In genomic region chr15:28977377-28978010, GRCh38 we compare ENCODE assay signal across 9 cellular contexts.
A peak's percentile ranks its signal among the peaks of the same experiment; 100 is the strongest.
DNase-seq lines count a peak whose midpoint lies in the region; ATAC-seq and TF ChIP-seq lines count a peak whose summit lies in the region.
"Had no signal": no experiment of that assay in that cellular context is flagged by ENCODE, and none has a peak within 500 bp of the region (broad histone marks: within the 10 kb centered on the region; RNA-seq: fewer than 3 reads in every experiment).

No MANE protein-coding gene starts in this region.

- DNase-seq in COLO829 (ENCODE audit: low spot score) (peak; percentile 81), Panc1 (ENCODE audit: low read depth, low spot score) (peak; percentile 79), epithelial cell of prostate (ENCODE audit: low read depth, low spot score) (peak; percentile 91), mucosa of gallbladder (ENCODE audit: low spot score) (peak; percentile 20), testis (no peak)
- DNase-seq in activated CD4-positive, alpha-beta T cell treated with anti-CD3 and anti-CD28 coated beads, Interleukin-2, amount 50 U/mL, for 1 hour: no peak
- no peak for DNase-seq in activated CD8-positive, alpha-beta memory T cell treated with anti-CD3 and anti-CD28 coated beads, Interleukin-2, amount 50 U/mL, for 48 hours
- DNase-seq in stimulated activated naive CD4-positive, alpha-beta T cell treated with Interleukin-2 at 50 U/mL for 16 hours (lab: John Stamatoyannopoulos, UW): no peak

- in situ Hi-C loops in Panc1 (cut with HindIII; ENCODE audit: low pct_unique_long_range_greater_than_20kb, low sequenced_read_pairs): no loop called here

- BruUV-seq in Panc1 (replicated peaks; lab: Mats Ljungman, UMichigan): no TSS peak

- ATAC-seq in Panc1: peak; percentile 90

- H3K9me3 ChIP-seq in Panc1 (ENCODE audit: control insufficient read depth, insufficient read depth, low read depth, low read length) (no peaks in the 10 kb centered on the region), testis (no peaks in the 10 kb centered on the region)

- no peak for TF ChIP-seq POLR2A in testis (IDR thresholded peaks at IDR 0.05)

- H3K4me1 ChIP-seq in Panc1 (ENCODE audit: control insufficient read depth, insufficient read depth, low read length) (no peaks in the 10 kb centered on the region), testis (no peaks in the 10 kb centered on the region)

- H3K36me3 ChIP-seq in Panc1 (ENCODE audit: control insufficient read depth, insufficient read depth, low read length) (no peaks in the 10 kb centered on the region), testis (ENCODE audit: low read depth, missing control alignments) (no peaks in the 10 kb centered on the region)

- POLR2A ChIA-PET in Panc1 (lab: Charles Lee): no interaction called here

- TF ChIP-seq CTCF in Panc1 (IDR thresholded peaks at IDR 0.05): no peak
- no peak for TF ChIP-seq CTCF in testis (IDR thresholded peaks at IDR 0.05)

- intact Hi-C loops in Panc1 (cut with micrococcal nuclease; ENCODE audit: unreplicated experiment) (no loop called here), testis (cut with DNase I; ENCODE audit: low total_unique reads) (no loop called here)

- H3K27me3 ChIP-seq in Panc1 (ENCODE audit: control insufficient read depth, insufficient read depth, low read length) (no peaks in the 10 kb centered on the region; the same call in 1 of the 2 replicates), testis (no peaks in the 10 kb centered on the region)

- CTCF ChIA-PET in Panc1 (lab: Charles Lee): no interaction called here

- no peak overlapping the region for H3K4me3 ChIP-seq in Panc1 (ENCODE audit: low read depth in 2 of 2, low read length in 2 of 2)
- no peak overlapping the region for H3K4me3 ChIP-seq in testis

- 86 to 89% methylated on average over 5 to 6 of the region's 6 CpGs for WGBS in testis, 2 donors

- no peak overlapping the region for H3K27ac ChIP-seq in Panc1 (ENCODE audit: low read length)
- peak overlapping the region; percentile 42 for H3K27ac ChIP-seq in epithelial cell of prostate
- H3K27ac ChIP-seq in testis: no peak overlapping the region
- H3K27ac ChIP-seq: KMS-11 had no signal

Comparison
In these comparisons a context has a peak if more than half of its experiments do, and no peak if none do; other contexts are left out.
1. DNase-seq: peak in COLO829 (single experiment), Panc1 (single experiment), epithelial cell of prostate (single experiment) and mucosa of gallbladder (single experiment); none in activated CD4-positive, alpha-beta T cell treated with anti-CD3 and anti-CD28 coated beads, Interleukin-2, amount 50 U/mL, for 1 hour (single experiment), activated CD8-positive, alpha-beta memory T cell treated with anti-CD3 and anti-CD28 coated beads, Interleukin-2, amount 50 U/mL, for 48 hours (single experiment), testis (single experiment) and stimulated activated naive CD4-positive, alpha-beta T cell treated with Interleukin-2 at 50 U/mL for 16 hours (single experiment).